In the genomic region with DNA sequence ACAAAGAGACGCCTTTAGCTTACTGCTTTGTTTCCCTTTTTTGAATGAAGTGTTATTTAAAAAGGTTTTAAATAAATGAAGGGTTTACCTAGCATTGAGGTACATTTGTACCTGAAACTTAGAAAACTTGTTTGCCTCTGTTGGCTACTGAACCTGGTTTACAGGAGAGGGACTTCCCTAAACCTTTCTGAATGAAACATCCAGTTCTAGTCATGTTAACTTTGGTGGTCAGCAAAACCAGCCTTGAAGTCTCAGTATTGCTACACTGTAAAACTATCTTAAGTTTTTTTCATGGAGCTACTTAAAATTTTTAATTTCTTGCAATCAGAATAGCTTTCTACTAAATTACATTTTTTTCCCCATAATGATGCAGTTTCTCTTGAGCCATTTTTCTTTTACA, we compare ENCODE assay signal across 1 cellular context.
TF ChIP-seq lines count a peak whose summit lies in the region.

No MANE protein-coding gene starts in this region.

TF ChIP-seq in IMR-90, 13 proteins besides CTCF, POLR2A, EP300 and RAD21 (continued from another document):
- TF ChIP-seq, protein P1, sequence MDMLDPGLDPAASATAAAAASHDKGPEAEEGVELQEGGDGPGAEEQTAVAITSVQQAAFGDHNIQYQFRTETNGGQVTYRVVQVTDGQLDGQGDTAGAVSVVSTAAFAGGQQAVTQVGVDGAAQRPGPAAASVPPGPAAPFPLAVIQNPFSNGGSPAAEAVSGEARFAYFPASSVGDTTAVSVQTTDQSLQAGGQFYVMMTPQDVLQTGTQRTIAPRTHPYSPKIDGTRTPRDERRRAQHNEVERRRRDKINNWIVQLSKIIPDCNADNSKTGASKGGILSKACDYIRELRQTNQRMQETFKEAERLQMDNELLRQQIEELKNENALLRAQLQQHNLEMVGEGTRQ (IDR thresholded peaks at IDR 0.05; ENCODE audit: low read depth, low read length): no peak
- TF ChIP-seq NFE2L2 (IDR thresholded peaks at IDR 0.05; ENCODE audit: low read depth, low read length) (no peak), SMC3 (IDR thresholded peaks at IDR 0.05; ENCODE audit: low read depth, low read length) (no peak), RFX5 (IDR thresholded peaks at IDR 0.05; ENCODE audit: low read depth, low read length) (no peak), CEBPB (IDR thresholded peaks at IDR 0.05; ENCODE audit: low read depth, low read length) (no peak), FOS (IDR thresholded peaks at IDR 0.05; ENCODE audit: low read depth, low read length) (no peak), MAFK (IDR thresholded peaks at IDR 0.05; ENCODE audit: low read depth, low read length) (no peak)
- TF ChIP-seq, protein P2, sequence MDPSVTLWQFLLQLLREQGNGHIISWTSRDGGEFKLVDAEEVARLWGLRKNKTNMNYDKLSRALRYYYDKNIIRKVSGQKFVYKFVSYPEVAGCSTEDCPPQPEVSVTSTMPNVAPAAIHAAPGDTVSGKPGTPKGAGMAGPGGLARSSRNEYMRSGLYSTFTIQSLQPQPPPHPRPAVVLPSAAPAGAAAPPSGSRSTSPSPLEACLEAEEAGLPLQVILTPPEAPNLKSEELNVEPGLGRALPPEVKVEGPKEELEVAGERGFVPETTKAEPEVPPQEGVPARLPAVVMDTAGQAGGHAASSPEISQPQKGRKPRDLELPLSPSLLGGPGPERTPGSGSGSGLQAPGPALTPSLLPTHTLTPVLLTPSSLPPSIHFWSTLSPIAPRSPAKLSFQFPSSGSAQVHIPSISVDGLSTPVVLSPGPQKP (IDR thresholded peaks at IDR 0.05; ENCODE audit: borderline replicate concordance, low read depth, low read length): no peak
TF ChIP-seq in IMR-90: peak in this region for 0.
